ENCODE assay signal across 8 cellular contexts in genomic region chr1:203025721-203026665, GRCh38. TPM values are rescaled to one million over a fixed set of nuclear protein-coding genes. Genes with fewer than 3 reads are reported as not detected.
DNase-seq lines count a peak whose midpoint lies in the region; ATAC-seq and TF ChIP-seq lines count a peak whose summit lies in the region.

PPFIA4 (plus strand) TSS chr1:203026491; CDS start chr1:203039009, 12,518 bp downstream.

- DNase-seq in NCI-H2227 treated with DMSO at 0.1 percent for 48 hours (lab: John Stamatoyannopoulos, UW) (peak; percentile 90), cerebellar cortex (ENCODE audit: low spot score) (peak; percentile 87), kidney epithelial cell (ENCODE audit: low read depth) (peak; percentile 31)
- DNase-seq in activated CD4-positive, alpha-beta T cell treated with anti-CD3 and anti-CD28 coated beads for 1 hour, result peak; percentile 81
- peak; percentile 81 to 83 (median 82) for DNase-seq in stimulated activated CD4-positive, alpha-beta T cell treated with anti-CD3 and anti-CD28 coated beads, Interleukin-12 subunit alpha, Interleukin-12 subunit beta, amount 100 ng/mL, for 48 hours (ENCODE audit: low read depth in 2 of 3, low spot score in 1 of 3)

- TF ChIP-seq CTCF in kidney epithelial cell (IDR thresholded peaks at IDR 0.05; ENCODE audit: insufficient read depth, low read length, poor library complexity, severe bottlenecking), result no peak

- H3K36me3 ChIP-seq in kidney epithelial cell (ENCODE audit: control insufficient read depth, insufficient read depth, low read length), result no peaks in the 10 kb centered on the region

- H3K27me3 ChIP-seq in kidney epithelial cell (ENCODE audit: control insufficient read depth, insufficient read depth, low read length), result peaks cover 14% of the 10 kb centered on the region

- ATAC-seq in GM18867 (IDR thresholded peaks at IDR 0.05; ENCODE audit: unreplicated experiment) (peak; percentile 70), HG03139 (IDR thresholded peaks at IDR 0.05; ENCODE audit: unreplicated experiment) (peak; percentile 65), GM18858 (IDR thresholded peaks at IDR 0.05; ENCODE audit: unreplicated experiment) (no peak)

- peak within 1 kb of the TSS; percentile 76 for H3K4me3 ChIP-seq in kidney epithelial cell (ENCODE audit: low read depth, low read length)

RNA-seq across cellular contexts. Expression of gene PPFIA4, which starts in this region (rescaled TPM):
- 0.13 and 0.62 TPM in 2 replicates for total RNA-seq in kidney epithelial cell

Comparison
In these comparisons a context has a peak if more than half of its experiments do, and no peak if none do; other contexts are left out.
1. Peak in DNase-seq and H3K4me3 ChIP-seq in kidney epithelial cell; RNA of the gene not detected or under 1 TPM.
2. DNase-seq: peak in every context shown above with its lines; median percentile 90 in NCI-H2227 treated with DMSO at 0.1 percent for 48 hours; 87 in cerebellar cortex; 82 in stimulated activated CD4-positive, alpha-beta T cell treated with anti-CD3 and anti-CD28 coated beads, Interleukin-12 subunit alpha, Interleukin-12 subunit beta, amount 100 ng/mL, for 48 hours; 81 in activated CD4-positive, alpha-beta T cell treated with anti-CD3 and anti-CD28 coated beads for 1 hour; 31 in kidney epithelial cell.